In genomic region chr12:69512820-69513219, GRCh38 we compare ENCODE assay signal across 13 cellular contexts. TPM values are rescaled to one million over a fixed set of nuclear protein-coding genes. Genes with fewer than 3 reads are reported as not detected.
DNase-seq lines count a peak whose midpoint lies in the region; ATAC-seq and TF ChIP-seq lines count a peak whose summit lies in the region.
"Had no signal": no experiment of that assay in that cellular context is flagged by ENCODE, and none has a peak within 500 bp of the region (broad histone marks: within the 10 kb centered on the region; RNA-seq: fewer than 3 reads in every experiment).

No MANE protein-coding gene starts in this region.

- no peaks in the 10 kb centered on the region for H3K9me2 ChIP-seq in MM.1S (replicated peaks; ENCODE audit: insufficient read depth, low read length)

- H2AFZ ChIP-seq in MM.1S (ENCODE audit: low read length): no peak overlapping the region

- H3K9ac ChIP-seq in MM.1S (ENCODE audit: low read length): no peak overlapping the region
- H3K9ac ChIP-seq: BLaER1 treated with 17β-estradiol and CSF1 and Interleukin-3, amounts not matched to agents 10 nM and 100 nM had no signal

- no peak for TF ChIP-seq CTCF in left ventricle myocardium inferior (IDR thresholded peaks at IDR 0.05; ENCODE audit: borderline replicate concordance)
- no peak for TF ChIP-seq CTCF in MM.1S (IDR thresholded peaks at IDR 0.05; ENCODE audit: low read length)
- TF ChIP-seq CTCF in adrenal gland (IDR thresholded peaks at IDR 0.05): no peak

- no peaks in the 10 kb centered on the region for H4K20me1 ChIP-seq in MM.1S (ENCODE audit: insufficient read depth, low read length)

- DNase-seq in left ventricle myocardium inferior: no peak
- DNase-seq in right cardiac atrium: no peak
- DNase-seq in amniotic epithelial cell (ENCODE audit: low read depth): peak; percentile 86
- peak; percentile 35 for DNase-seq in glomerular visceral epithelial cell (ENCODE audit: extremely low spot score)
- no peak for DNase-seq in NCI-H748 (lab: John Stamatoyannopoulos, UW; ENCODE audit: unreplicated experiment)
- no peak for DNase-seq in SW 1271 (lab: John Stamatoyannopoulos, UW)
- DNase-seq in MM.1S: no peak
- DNase-seq in adrenal gland: no peak
- DNase-seq: NCI-H1092 treated with DMSO at 0.1 percent for 48 hours, NCI-H187 treated with DMSO at 0.1 percent for 48 hours, SHP77 treated with DMSO at 0.1 percent for 48 hours had no signal

- H3K36me3 ChIP-seq in left ventricle myocardium inferior: no peaks in the 10 kb centered on the region
- H3K36me3 ChIP-seq in MM.1S (replicated peaks; ENCODE audit: insufficient read depth, low read length): no peaks in the 10 kb centered on the region
- H3K36me3 ChIP-seq in adrenal gland (replicated peaks in 1 of 2): no peaks in the 10 kb centered on the region

- no peaks in the 10 kb centered on the region for H3K9me3 ChIP-seq in left ventricle myocardium inferior (replicated peaks)
- H3K9me3 ChIP-seq in right cardiac atrium (ENCODE audit: control insufficient read depth, low read length): no peaks in the 10 kb centered on the region
- no peaks in the 10 kb centered on the region for H3K9me3 ChIP-seq in MM.1S (replicated peaks; ENCODE audit: insufficient read depth, low read length)
- no peaks in the 10 kb centered on the region for H3K9me3 ChIP-seq in adrenal gland (replicated peaks in 1 of 3)

- H3F3A ChIP-seq in MM.1S (ENCODE audit: insufficient read depth, low read length): no peaks in the 10 kb centered on the region

- no peak for ATAC-seq in right cardiac atrium
- ATAC-seq: HCT116 had no signal

- H3K79me2 ChIP-seq in MM.1S (ENCODE audit: low read length): peaks cover 49% of the 10 kb centered on the region

- no peaks in the 10 kb centered on the region for H3K27me3 ChIP-seq in left ventricle myocardium inferior (ENCODE audit: low read depth)
- H3K27me3 ChIP-seq in right cardiac atrium (ENCODE audit: control insufficient read depth, insufficient read depth): no peaks in the 10 kb centered on the region
- no peaks in the 10 kb centered on the region for H3K27me3 ChIP-seq in MM.1S (replicated peaks; ENCODE audit: insufficient read depth, low read length)
- no peaks in the 10 kb centered on the region for H3K27me3 ChIP-seq in adrenal gland
- H3K27me3 ChIP-seq: BLaER1 treated with 17β-estradiol and CSF1 and Interleukin-3, amounts not matched to agents 10 nM and 100 nM had no signal

- no peak overlapping the region for H3K4me3 ChIP-seq in left ventricle myocardium inferior
- no peak overlapping the region for H3K4me3 ChIP-seq in right cardiac atrium (ENCODE audit: low read length)
- H3K4me3 ChIP-seq in MM.1S (ENCODE audit: low read length): no peak overlapping the region
- no peak overlapping the region for H3K4me3 ChIP-seq in adrenal gland
- H3K4me3 ChIP-seq: BLaER1 treated with 17β-estradiol and CSF1 and Interleukin-3, amounts not matched to agents 10 nM and 100 nM had no signal

- H3K4me1 ChIP-seq in left ventricle myocardium inferior (peaks cover 93% of the 10 kb centered on the region), right cardiac atrium (ENCODE audit: control insufficient read depth, insufficient read depth, low read length) (peaks cover 4% of the 10 kb centered on the region), MM.1S (ENCODE audit: low read length) (no peaks in the 10 kb centered on the region), adrenal gland (replicated peaks in 1 of 2) (peaks cover 32 to 84% of the 10 kb centered on the region in 2 donors)

- 73% methylated on average over 2 of the region's 2 CpGs for WGBS in right cardiac atrium
- 50 to 59% (median 52%) methylated on average over 2 of the region's 2 CpGs for WGBS in adrenal gland, 4 donors

- intact Hi-C loops in left ventricle myocardium inferior (cut with micrococcal nuclease) (no loop called here), right cardiac atrium (cut with DNase I) (no loop called here), adrenal gland (cut with DNase I) (no loop called here)

- peak overlapping the region; percentile 61 for H3K27ac ChIP-seq in left ventricle myocardium inferior (replicated peaks)
- no peak overlapping the region for H3K27ac ChIP-seq in right cardiac atrium (ENCODE audit: low read length)
- H3K27ac ChIP-seq in MM.1S (ENCODE audit: low read length): no peak overlapping the region
- H3K27ac ChIP-seq in adrenal gland: no peak overlapping the region
- H3K27ac ChIP-seq: BLaER1 treated with 17β-estradiol and CSF1 and Interleukin-3, amounts not matched to agents 10 nM and 100 nM had no signal

- H3K4me2 ChIP-seq in MM.1S (ENCODE audit: low read depth, low read length): no peak overlapping the region
- H3K4me2 ChIP-seq: BLaER1 treated with 17β-estradiol and CSF1 and Interleukin-3, amounts not matched to agents 10 nM and 100 nM had no signal

- TF ChIP-seq POLR2A in adrenal gland (IDR thresholded peaks at IDR 0.05): no peak

RNA-seq across cellular contexts. Expression of gene FRS2, which starts 42.6 kb away (rescaled TPM):
- 18.2 TPM for total RNA-seq in left ventricle myocardium inferior
- total RNA-seq in right cardiac atrium: 10 to 100 TPM; 26.2 to 38.6 (median 29.7) TPM
- 6.2 TPM for polyA plus RNA-seq in right cardiac atrium
- total RNA-seq in adrenal gland: 10 to 100 TPM; 36.2 to 86.1 (median 47.0) TPM
- polyA plus RNA-seq in adrenal gland: 10 to 100 TPM in 1 of 3 donors, 1 to 10 TPM in 2; 4.8 to 25.2 (median 7.3) TPM

Comparison
In these comparisons a context has a peak if more than half of its experiments do, and no peak if none do; other contexts are left out.
1. DNase-seq: peak in amniotic epithelial cell (single experiment) and glomerular visceral epithelial cell (single experiment); none in left ventricle myocardium inferior (single experiment), right cardiac atrium (0 of 3), NCI-H748 (single experiment), SW 1271 (0 of 2), MM.1S (single experiment) and adrenal gland (0 of 7).